Comparison of ENCODE assay signal across 8 cellular contexts in genomic region chr14:93112891-93113677, GRCh38. TPM values are rescaled to one million over a fixed set of nuclear protein-coding genes. Genes with fewer than 3 reads are reported as not detected.
A peak's percentile ranks its signal among the peaks of the same experiment; 100 is the strongest.
DNase-seq lines count a peak whose midpoint lies in the region; ATAC-seq and TF ChIP-seq lines count a peak whose summit lies in the region.

No MANE protein-coding gene starts in this region.

- peaks cover 18% of the 10 kb centered on the region for H3K27me3 Mint-ChIP-seq in GM23338 (ENCODE audit: insufficient read depth, low read depth, poor library complexity)

- ATAC-seq in GM23338 (peak; percentile 18), right lobe of liver (peak; percentile 45 to 59 (median 54)), HG03097 (IDR thresholded peaks at IDR 0.05; ENCODE audit: low FRiP score, unreplicated experiment) (no peak)

- H3K4me3 Mint-ChIP-seq in GM23338: peak overlapping the region; percentile 89

- no peaks in the 10 kb centered on the region for H3K9me3 ChIP-seq in BLaER1 treated with 17β-estradiol and CSF1 and Interleukin-3, amounts not matched to agents 10 nM and 100 nM (replicated peaks in 1 of 11)
- H3K9me3 ChIP-seq in right lobe of liver: no peaks in the 10 kb centered on the region

- peak overlapping the region in 10 of 11 experiments; percentile 95 to 98 (median 96); a peak in 16 of 22 replicates for H3K9ac ChIP-seq in BLaER1 treated with 17β-estradiol and CSF1 and Interleukin-3, amounts not matched to agents 10 nM and 100 nM

- H2AFZ ChIP-seq in GM23338: no peak overlapping the region

- no peak for TF ChIP-seq POLR2A in right lobe of liver (IDR thresholded peaks at IDR 0.05)

- no peaks in the 10 kb centered on the region for H3K27me3 ChIP-seq in BLaER1 treated with 17β-estradiol and CSF1 and Interleukin-3, amounts not matched to agents 10 nM and 100 nM
- H3K27me3 ChIP-seq in GM23338 (ENCODE audit: insufficient read depth): no peaks in the 10 kb centered on the region
- H3K27me3 ChIP-seq in right lobe of liver: no peaks in the 10 kb centered on the region

- no peaks in the 10 kb centered on the region for H3K9me2 ChIP-seq in GM23338 (ENCODE audit: insufficient read depth)

- intact Hi-C loops in right lobe of liver (cut with DNase I): no loop called here

- peaks cover 22 to 69% (median 62%) of the 10 kb centered on the region in 11 experiments; a peak in 21 of 22 replicates for H4K20me1 ChIP-seq in BLaER1 treated with 17β-estradiol and CSF1 and Interleukin-3, amounts not matched to agents 10 nM and 100 nM
- H4K20me1 ChIP-seq in GM23338 (replicated peaks; ENCODE audit: insufficient read depth): peaks cover 43% of the 10 kb centered on the region

- peak overlapping the region in 8 of 11 experiments; percentile 24 to 99 (median 54); a peak in 14 of 22 replicates for H3K27ac ChIP-seq in BLaER1 treated with 17β-estradiol and CSF1 and Interleukin-3, amounts not matched to agents 10 nM and 100 nM
- H3K27ac ChIP-seq in GM23338 (ENCODE audit: low read depth): peak overlapping the region; percentile 1
- peak overlapping the region; percentile 56 to 97 (median 77) for H3K27ac ChIP-seq in right lobe of liver

- H3K9me3 Mint-ChIP-seq in GM23338: no peaks in the 10 kb centered on the region

- peak overlapping the region; percentile 91 to 100 (median 99) for H3K4me2 ChIP-seq in BLaER1 treated with 17β-estradiol and CSF1 and Interleukin-3, amounts not matched to agents 10 nM and 100 nM
- peak overlapping the region; percentile 77 for H3K4me2 ChIP-seq in GM23338

- H3K4me3 ChIP-seq in BLaER1 treated with 17β-estradiol and CSF1 and Interleukin-3, amounts not matched to agents 10 nM and 100 nM: peak overlapping the region; percentile 88 to 99 (median 96); a peak in 18 of 20 replicates
- peak overlapping the region; percentile 95 for H3K4me3 ChIP-seq in GM23338
- H3K4me3 ChIP-seq in right lobe of liver: peak overlapping the region in 2 of 3 donors; percentile 58 to 82

- H3K36me3 Mint-ChIP-seq in GM23338 (ENCODE audit: low read depth): peaks cover 3% of the 10 kb centered on the region; the same call in 2 of the 3 replicates

- DNase-seq in GM23338 (ENCODE audit: low spot score): peak; percentile 97
- DNase-seq in NCI-H510A treated with DMSO at 0.1 percent for 48 hours (lab: John Stamatoyannopoulos, UW): peak; percentile 81
- DNase-seq in activated CD4-positive, alpha-beta T cell treated with anti-CD3 and anti-CD28 coated beads, Interleukin-2, amount 50 U/mL, for 1 hour: peak; percentile 80
- DNase-seq in dermis microvascular lymphatic vessel endothelial cell (ENCODE audit: low read depth in 2 of 2): peak; percentile 54 to 86
- DNase-seq in right lobe of liver: peak; percentile 72 to 83 (median 78)
- peak; percentile 63 to 70 for DNase-seq in stimulated activated CD4-positive, alpha-beta T cell treated with anti-CD3 and anti-CD28 coated beads, Interleukin-4, amount 100 ng/mL, for 4 hours

- peak; percentile 76 to 99 for TF ChIP-seq CTCF in GM23338 (conservative IDR thresholded peaks at IDR 0.05; ENCODE audit: low read depth in 2 of 2)
- peak; percentile 73 to 86 (median 80) for TF ChIP-seq CTCF in right lobe of liver (IDR thresholded peaks at IDR 0.05)

- H3F3A ChIP-seq in GM23338 (replicated peaks; ENCODE audit: low read depth): peaks cover 12% of the 10 kb centered on the region; the same call in 1 of the 2 replicates

- WGBS in right lobe of liver (ENCODE audit: insufficient coverage, low coverage, low lambda C conversion rate, missing lambda C conversion rate): 8% methylated on average over 8 of the region's 15 CpGs

- peaks cover 55% of the 10 kb centered on the region for H3K4me1 Mint-ChIP-seq in GM23338

- H3K36me3 ChIP-seq in BLaER1 treated with 17β-estradiol and CSF1 and Interleukin-3, amounts not matched to agents 10 nM and 100 nM: 0 out of 22 replicates have a peak, but pooled peaks cover 0 to 4% (median 0%) of the 10 kb centered on the region in 11 experiments
- H3K36me3 ChIP-seq in GM23338 (ENCODE audit: insufficient read depth) (no peaks in the 10 kb centered on the region), right lobe of liver (no peaks in the 10 kb centered on the region)

- peak overlapping the region; percentile 82 for H3K27ac Mint-ChIP-seq in GM23338

- peaks cover 69% of the 10 kb centered on the region for H3K79me2 ChIP-seq in GM23338 (replicated peaks; ENCODE audit: insufficient read depth)

- H3K4me1 ChIP-seq in BLaER1 treated with 17β-estradiol and CSF1 and Interleukin-3, amounts not matched to agents 10 nM and 100 nM: peaks cover 64 to 82% (median 76%) of the 10 kb centered on the region in 10 experiments
- H3K4me1 ChIP-seq in GM23338 (ENCODE audit: insufficient read depth) (peaks cover 37% of the 10 kb centered on the region), right lobe of liver (peaks cover 0 to 29% (median 7%) of the 10 kb centered on the region in 4 donors)

TF ChIP-seq in GM23338, 12 proteins besides CTCF, POLR2A, EP300 and RAD21:
- TF ChIP-seq NANOG (IDR thresholded peaks at IDR 0.05; ENCODE audit: borderline replicate concordance) (no peak), ETS1 (IDR thresholded peaks at IDR 0.05) (no peak), STAT1 (IDR thresholded peaks at IDR 0.05; ENCODE audit: unreplicated experiment) (no peak), EZH2phosphoT487 (IDR thresholded peaks at IDR 0.05; ENCODE audit: unreplicated experiment) (no peak)

RNA-seq across cellular contexts. Expression of gene ITPK1, which starts 2.6 kb away (rescaled TPM):
- total RNA-seq in GM23338 (2014; rRNA removed; shearing (Covaris generic)): 88.1 and 101 TPM in 2 replicates
- 35.9 and 39.9 TPM in 2 replicates for polyA plus RNA-seq in GM23338 (2016; fragmentation: Nextera tagmentation; extraction: Ambion mirVana)
- 9.6 and 19.5 TPM in 2 replicates for total RNA-seq in dermis microvascular lymphatic vessel endothelial cell
- 10 to 100 TPM; 28.4 to 61.0 (median 40.0) TPM for total RNA-seq in right lobe of liver

Comparison
In these comparisons a context has a peak if more than half of its experiments do, and no peak if none do; other contexts are left out.
1. H3K27ac ChIP-seq: peak in every context shown above with its lines; median percentile 77 in right lobe of liver; 54 in BLaER1 treated with 17β-estradiol and CSF1 and Interleukin-3, amounts not matched to agents 10 nM and 100 nM; 1 in GM23338.